8 cellular contexts compared by ENCODE assay signal in the genomic region with DNA sequence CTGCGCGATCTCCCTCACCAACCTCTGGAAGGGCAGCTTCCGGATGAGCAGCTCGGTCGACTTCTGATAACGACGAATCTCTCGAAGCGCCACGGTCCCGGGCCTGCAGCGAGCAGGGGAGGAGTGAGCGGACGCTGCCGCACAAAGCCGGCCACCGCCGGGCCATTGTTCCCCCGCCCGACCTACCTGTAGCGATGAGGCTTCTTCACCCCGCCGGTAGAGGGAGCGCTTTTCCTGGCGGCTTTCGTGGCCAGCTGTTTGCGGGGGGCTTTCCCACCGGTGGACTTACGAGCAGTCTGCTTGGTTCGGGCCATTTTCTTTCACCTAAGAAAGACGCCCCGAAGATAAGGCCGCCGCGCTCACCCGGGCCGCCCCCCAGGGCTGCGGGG. TPM values are rescaled to one million over a fixed set of nuclear protein-coding genes. Genes with fewer than 3 reads are reported as not detected.
DNase-seq lines count a peak whose midpoint lies in the region; ATAC-seq and TF ChIP-seq lines count a peak whose summit lies in the region.

No MANE protein-coding gene starts in this region.

- peaks cover 0 to 6% (median 3%) of the 10 kb centered on the region in 5 experiments for H3K9me3 Mint-ChIP-seq in brain

- H3K4me3 Mint-ChIP-seq in brain = peak overlapping the region; percentile 93 to 98 (median 97)

- H3K4me3 ChIP-seq in HEK293 (ENCODE audit: low read depth, low read length) (peak overlapping the region; percentile 72), stomach smooth muscle (ENCODE audit: low read length in 2 of 2) (peak overlapping the region; percentile 89 to 98)

- DNase-seq in NCI-H2196 (lab: John Stamatoyannopoulos, UW; ENCODE audit: unreplicated experiment) (peak; percentile 73), NCI-H2196 treated with DMSO at 0.1 percent for 48 hours (lab: John Stamatoyannopoulos, UW; ENCODE audit: unreplicated experiment) (no peak), NCI-H526 treated with DMSO at 0.1 percent for 48 hours (lab: John Stamatoyannopoulos, UW) (peak; percentile 44), left lobe of liver (ENCODE audit: low spot score) (peak; percentile 75), SKM-1 (lab: John Stamatoyannopoulos, UW; ENCODE audit: unreplicated experiment) (no peak)

- H3K36me3 Mint-ChIP-seq in brain = peaks cover 46% of the 10 kb centered on the region

- peak overlapping the region; percentile 94 for H3K27ac ChIP-seq in HEK293 (ENCODE audit: extremely low read depth, low read depth, low read length)
- peak overlapping the region; percentile 97 for H3K27ac ChIP-seq in stomach smooth muscle (ENCODE audit: low read length)

- H3K4me1 Mint-ChIP-seq in brain = peaks cover 74% of the 10 kb centered on the region

- H3K36me3 ChIP-seq in HEK293 (ENCODE audit: control insufficient read depth in 2 of 2, insufficient read depth in 1 of 2, low read length in 2 of 2) = peaks cover 0 to 49% of the 10 kb centered on the region in 2 experiments; a peak in 2 of 3 replicates
- peaks cover 32 to 47% of the 10 kb centered on the region in 2 donors for H3K36me3 ChIP-seq in stomach smooth muscle (ENCODE audit: control insufficient read depth in 2 of 2, insufficient read depth in 2 of 2, low read length in 2 of 2)

- POLR2A ChIA-PET in HEK293 (lab: Yijun Ruan, JAX) = interaction anchor here (0.6 to 8.1 kb wide), 9 partner anchors 12 to 259 kb away, joined by 4 to 234 read pairs (median 5); partner anchors contain the start of genes GALK1, TRIM65 and WBP2

- H3K4me1 ChIP-seq in HEK293 (ENCODE audit: control insufficient read depth, insufficient read depth, low read length) = peaks cover 14% of the 10 kb centered on the region; the same call in 1 of the 2 replicates
- H3K4me1 ChIP-seq in stomach smooth muscle (ENCODE audit: control insufficient read depth, insufficient read depth, low read length) = peaks cover 29% of the 10 kb centered on the region

- no peaks in the 10 kb centered on the region for H3K27me3 ChIP-seq in stomach smooth muscle (ENCODE audit: control insufficient read depth in 1 of 2, insufficient read depth in 2 of 2, low read length in 2 of 2)

- H3K9me3 ChIP-seq in HEK293 (ENCODE audit: control insufficient read depth, insufficient read depth, low read depth, low read length) = no peaks in the 10 kb centered on the region
- no peaks in the 10 kb centered on the region for H3K9me3 ChIP-seq in stomach smooth muscle (ENCODE audit: control insufficient read depth in 2 of 2, low read length in 2 of 2)

- ATAC-seq in left lobe of liver = peak; percentile 57

- CTCF ChIA-PET in HEK293 (lab: Yijun Ruan, JAX) = interaction anchor here (0.8 to 9.4 kb wide), 6 partner anchors 13 to 112 kb away, joined by 3 to 73 read pairs (median 4); partner anchors contain the start of genes GALK1 and RECQL5

- H3K9ac ChIP-seq in stomach smooth muscle (ENCODE audit: low read length in 2 of 2) = peak overlapping the region; percentile 97

- peak overlapping the region; percentile 65 to 94 (median 92) for H3K27ac Mint-ChIP-seq in brain

- peaks cover 24% of the 10 kb centered on the region for H3K27me3 Mint-ChIP-seq in brain

- TF ChIP-seq CTCF in HEK293 (tag by site-specific recombination; IDR thresholded peaks at IDR 0.05) (peak; percentile 82), brain (conservative IDR thresholded peaks at IDR 0.05) (peak; percentile 20 to 69)

TF ChIP-seq in HEK293, 187 proteins besides CTCF, POLR2A, EP300 and RAD21:
- peak; percentile 98 for TF ChIP-seq SCRT2 (tag by site-specific recombination; IDR thresholded peaks at IDR 0.05)
- no peak for TF ChIP-seq ZNF658 (tag by site-specific recombination; IDR thresholded peaks at IDR 0.05)
- peak; percentile 19; the same call in 1 of the 2 replicates for TF ChIP-seq KLF16 (tag by site-specific recombination; IDR thresholded peaks at IDR 0.05)
- TF ChIP-seq ZNF654 (tag by site-specific recombination; IDR thresholded peaks at IDR 0.05; ENCODE audit: low read depth) = 0 out of 2 replicates have a peak, but pooled peaks have one; percentile 5
- 0 out of 2 replicates have a peak, but pooled peaks have one; percentile 36 for TF ChIP-seq KLF9 (tag by site-specific recombination; IDR thresholded peaks at IDR 0.05; ENCODE audit: low read depth)
- no peak for TF ChIP-seq ZNF501 (tag by site-specific recombination; IDR thresholded peaks at IDR 0.05)
- no peak for TF ChIP-seq ZNF280C (tag by site-specific recombination; IDR thresholded peaks at IDR 0.05)
- no peak for TF ChIP-seq ZNF157 (tag by site-specific recombination; IDR thresholded peaks at IDR 0.05)
- TF ChIP-seq SCRT1 (tag by site-specific recombination; IDR thresholded peaks at IDR 0.05; ENCODE audit: borderline replicate concordance) = peak; percentile 94
- 0 out of 2 replicates have a peak, but pooled peaks have one; percentile 49 for TF ChIP-seq PBX3 (CRISPR knock-in tag; IDR thresholded peaks at IDR 0.05)
- TF ChIP-seq GLIS2 (tag by site-specific recombination; IDR thresholded peaks at IDR 0.05) = peak; percentile 81
- TF ChIP-seq SP2 (tag by site-specific recombination; IDR thresholded peaks at IDR 0.05) = 0 out of 2 replicates have a peak, but pooled peaks have one; percentile 20
- TF ChIP-seq, protein P1, sequence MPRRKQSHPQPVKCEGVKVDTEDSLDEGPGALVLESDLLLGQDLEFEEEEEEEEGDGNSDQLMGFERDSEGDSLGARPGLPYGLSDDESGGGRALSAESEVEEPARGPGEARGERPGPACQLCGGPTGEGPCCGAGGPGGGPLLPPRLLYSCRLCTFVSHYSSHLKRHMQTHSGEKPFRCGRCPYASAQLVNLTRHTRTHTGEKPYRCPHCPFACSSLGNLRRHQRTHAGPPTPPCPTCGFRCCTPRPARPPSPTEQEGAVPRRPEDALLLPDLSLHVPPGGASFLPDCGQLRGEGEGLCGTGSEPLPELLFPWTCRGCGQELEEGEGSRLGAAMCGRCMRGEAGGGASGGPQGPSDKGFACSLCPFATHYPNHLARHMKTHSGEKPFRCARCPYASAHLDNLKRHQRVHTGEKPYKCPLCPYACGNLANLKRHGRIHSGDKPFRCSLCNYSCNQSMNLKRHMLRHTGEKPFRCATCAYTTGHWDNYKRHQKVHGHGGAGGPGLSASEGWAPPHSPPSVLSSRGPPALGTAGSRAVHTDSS (tag by site-specific recombination; IDR thresholded peaks at IDR 0.05) = 0 out of 2 replicates have a peak, but pooled peaks have one; percentile 29

RNA-seq across cellular contexts. Expression of gene UNK, which starts 5.8 kb away (rescaled TPM):
- polyA plus RNA-seq in brain (ENCODE audit: insufficient read depth, low read depth, low replicate concordance) = 34.9 TPM
- total RNA-seq in left lobe of liver = 7.0 TPM

RNA-seq across cellular contexts. Expression of gene GALK1, which starts 13.9 kb away (rescaled TPM):
- polyA plus RNA-seq in brain (ENCODE audit: insufficient read depth, low read depth, low replicate concordance) = 26.8 TPM
- total RNA-seq in left lobe of liver = 90.9 TPM

RNA-seq across cellular contexts. Expression of gene ITGB4, which starts 57.6 kb away (rescaled TPM):
- polyA plus RNA-seq in brain (ENCODE audit: insufficient read depth, low read depth, low replicate concordance) = 29.4 TPM
- 2.6 TPM for total RNA-seq in left lobe of liver

Comparison
In these comparisons a context has a peak if more than half of its experiments do, and no peak if none do; other contexts are left out.
1. DNase-seq: peak in NCI-H2196 (single experiment), NCI-H526 treated with DMSO at 0.1 percent for 48 hours (single experiment) and left lobe of liver (single experiment); none in NCI-H2196 treated with DMSO at 0.1 percent for 48 hours (single experiment) and SKM-1 (single experiment).